Comparison of ENCODE assay signal across 23 cellular contexts in genomic region chr6:39904946-39905639, GRCh38.
"Had no signal": no experiment of that assay in that cellular context is flagged by ENCODE, and none has a peak within 500 bp of the region (broad histone marks: within the 10 kb centered on the region; RNA-seq: fewer than 3 reads in every experiment).

No MANE protein-coding gene starts in this region.

- H3K4me1 ChIP-seq: body of pancreas, colonic mucosa, thyroid gland, upper lobe of right lung had no signal

- H3K9me3 Mint-ChIP-seq: activated B cell treated with CpG ODN at 0.5 μM for 24 hours; activated naive CD8-positive, alpha-beta T cell treated with anti-CD3 and anti-CD28 coated beads, Interleukin-2, amount 50 U/mL, for 24 hours; effector memory CD8-positive, alpha-beta T cell; naive thymus-derived CD4-positive, alpha-beta T cell; stimulated activated naive CD8-positive, alpha-beta T cell treated with anti-CD3 and anti-CD28 coated beads, Interleukin-15, Interleukin-2, amounts not matched to agents 100 ng/mL and 50 ng/mL, for 24 hours; T-helper 1 cell treated with Interleukin-12 subunit alpha and Interleukin-12 subunit beta and Interleukin-4 antibody, amounts not matched to agents 30 μg/mL and 1 μg/mL, for 36 hours had no signal

- H3K27ac Mint-ChIP-seq: activated B cell treated with CpG ODN at 0.5 μM for 24 hours; activated CD4-positive, alpha-beta T cell treated with anti-CD3 and anti-CD28 coated beads for 36 hours; activated naive CD8-positive, alpha-beta T cell treated with anti-CD3 and anti-CD28 coated beads, Interleukin-2, amount 50 U/mL, for 24 hours; effector memory CD8-positive, alpha-beta T cell; naive thymus-derived CD4-positive, alpha-beta T cell; stimulated activated naive CD8-positive, alpha-beta T cell treated with anti-CD3 and anti-CD28 coated beads, Interleukin-15, Interleukin-2, amounts not matched to agents 100 ng/mL and 50 ng/mL, for 24 hours; T-helper 1 cell treated with Interleukin-12 subunit alpha and Interleukin-12 subunit beta and Interleukin-4 antibody, amounts not matched to agents 30 μg/mL and 1 μg/mL, for 36 hours had no signal

- H3K27me3 ChIP-seq: body of pancreas, colonic mucosa, dorsolateral prefrontal cortex, thyroid gland, upper lobe of right lung had no signal

- H3K36me3 Mint-ChIP-seq: naive thymus-derived CD4-positive, alpha-beta T cell had no signal

- DNase-seq: activated B cell treated with CpG ODN at 0.5 μM for 24 hours; activated CD4-positive, alpha-beta T cell treated with anti-CD3 and anti-CD28 coated beads for 36 hours; activated CD4-positive, alpha-beta T cell treated with anti-CD3 and anti-CD28 coated beads, Interleukin-2, amount 50 U/mL, for 48 hours; activated naive CD4-positive, alpha-beta T cell treated with anti-CD3 and anti-CD28 coated beads, Interleukin-2, amount 50 U/mL, for 16 hours; activated naive CD8-positive, alpha-beta T cell treated with anti-CD3 and anti-CD28 coated beads, Interleukin-2, amount 50 U/mL, for 24 hours; activated T-cell treated with anti-CD3 and anti-CD28 coated beads, Interleukin-2, amount 50 U/mL, for 48 hours; body of pancreas; central memory CD4-positive, alpha-beta T cell; colonic mucosa; effector memory CD8-positive, alpha-beta T cell; kidney; naive thymus-derived CD4-positive, alpha-beta T cell; stimulated activated CD4-positive, alpha-beta T cell treated with anti-CD3 and anti-CD28 coated beads, Interleukin-1b, Interleukin-23, amount 100 ng/mL, for 48 hours; substantia nigra; thyroid gland had no signal

- ATAC-seq: activated CD4-positive, alpha-beta T cell treated with anti-CD3 and anti-CD28 coated beads for 36 hours; activated naive CD8-positive, alpha-beta T cell treated with anti-CD3 and anti-CD28 coated beads, Interleukin-2, amount 50 U/mL, for 24 hours; body of pancreas; effector memory CD8-positive, alpha-beta T cell; left lobe of liver; naive thymus-derived CD4-positive, alpha-beta T cell; upper lobe of right lung had no signal

- H3K9me3 ChIP-seq: body of pancreas, colonic mucosa, thyroid gland, upper lobe of right lung had no signal

- H3K4me3 Mint-ChIP-seq: activated B cell treated with CpG ODN at 0.5 μM for 24 hours; activated CD4-positive, alpha-beta T cell treated with anti-CD3 and anti-CD28 coated beads for 36 hours; activated naive CD8-positive, alpha-beta T cell treated with anti-CD3 and anti-CD28 coated beads, Interleukin-2, amount 50 U/mL, for 24 hours; effector memory CD8-positive, alpha-beta T cell; naive thymus-derived CD4-positive, alpha-beta T cell; stimulated activated naive CD8-positive, alpha-beta T cell treated with anti-CD3 and anti-CD28 coated beads, Interleukin-15, Interleukin-2, amounts not matched to agents 100 ng/mL and 50 ng/mL, for 24 hours; T-helper 1 cell treated with Interleukin-12 subunit alpha and Interleukin-12 subunit beta and Interleukin-4 antibody, amounts not matched to agents 30 μg/mL and 1 μg/mL, for 36 hours had no signal

- H3K27me3 Mint-ChIP-seq: activated CD4-positive, alpha-beta T cell treated with anti-CD3 and anti-CD28 coated beads for 36 hours; progenitor cell of endocrine pancreas; stimulated activated naive CD8-positive, alpha-beta T cell treated with anti-CD3 and anti-CD28 coated beads, Interleukin-15, Interleukin-2, amounts not matched to agents 100 ng/mL and 50 ng/mL, for 24 hours had no signal

- H3K36me3 ChIP-seq: colonic mucosa had no signal

- H3K4me1 Mint-ChIP-seq: activated B cell treated with CpG ODN at 0.5 μM for 24 hours; activated CD4-positive, alpha-beta T cell treated with anti-CD3 and anti-CD28 coated beads for 36 hours; activated naive CD8-positive, alpha-beta T cell treated with anti-CD3 and anti-CD28 coated beads, Interleukin-2, amount 50 U/mL, for 24 hours; naive thymus-derived CD4-positive, alpha-beta T cell had no signal

- H3K4me3 ChIP-seq: body of pancreas, colonic mucosa, dorsolateral prefrontal cortex, lung, skin epidermis, thyroid gland, upper lobe of right lung had no signal
